19 cellular contexts compared by ENCODE assay signal in the genomic region with DNA sequence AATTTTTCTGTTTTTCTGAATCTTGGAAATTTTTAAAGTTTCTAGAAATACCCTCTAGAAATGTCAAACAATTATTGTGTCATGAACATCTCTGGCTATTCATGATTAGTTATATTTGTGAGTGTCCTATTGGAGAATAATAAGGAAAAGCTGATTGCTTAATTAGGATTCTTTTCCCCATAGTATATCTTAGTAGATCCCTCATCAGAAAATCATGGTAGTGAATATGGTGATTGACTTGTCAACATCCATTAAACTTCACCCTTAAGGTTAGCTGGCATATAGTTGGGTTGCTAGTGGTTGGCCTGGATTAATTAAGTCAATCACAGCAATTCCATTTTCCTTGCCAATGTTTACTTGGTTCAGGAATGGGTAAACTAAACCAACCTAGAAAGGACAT. TPM values are rescaled to one million over a fixed set of nuclear protein-coding genes. Genes with fewer than 3 reads are reported as not detected.
DNase-seq lines count a peak whose midpoint lies in the region; ATAC-seq, FAIRE-seq and TF ChIP-seq lines count a peak whose summit lies in the region.
"Had no signal": no experiment of that assay in that cellular context is flagged by ENCODE, and none has a peak within 500 bp of the region (broad histone marks: within the 10 kb centered on the region; RNA-seq: fewer than 3 reads in every experiment).

No MANE protein-coding gene starts in this region.

- DNase-seq in GM19239 (ENCODE audit: insufficient read length, low spot score), result no peak
- DNase-seq in H54 (ENCODE audit: insufficient read length, low spot score), result no peak
- no peak for DNase-seq in IMR-90
- no peak for DNase-seq in activated CD4-positive, alpha-beta T cell treated with anti-CD3 and anti-CD28 coated beads for 48 hours
- DNase-seq in transverse colon, result no peak
- DNase-seq in head of caudate nucleus, result no peak
- DNase-seq: AML-193; Caco-2; Calu3; CD4-positive, alpha-beta T cell; CD8-positive, alpha-beta T cell; DMS79 treated with DMSO at 0.1 percent for 48 hours; GF-D8 had no signal

- dilution Hi-C loops in IMR-90 (cut with HindIII; ENCODE audit: low sequenced_read_pairs, unreplicated experiment), result no loop called here

- no peak overlapping the region for H3K56ac ChIP-seq in IMR-90 (ENCODE audit: extremely low read depth, insufficient read depth, low read length)

- no peak overlapping the region; the same call in 1 of the 2 replicates for H4K5ac ChIP-seq in IMR-90 (ENCODE audit: low read depth, low read length)

- H3K18ac ChIP-seq in IMR-90 (ENCODE audit: low read depth, low read length), result no peak overlapping the region; the same call in 1 of the 2 replicates

- no peak overlapping the region for H3K9ac ChIP-seq in IMR-90 (ENCODE audit: low read depth, low read length)
- H3K9ac ChIP-seq: BLaER1 treated with 17β-estradiol and CSF1 and Interleukin-3, amounts not matched to agents 10 nM and 100 nM had no signal

- H3K14ac ChIP-seq in IMR-90 (replicated peaks; ENCODE audit: low read depth, low read length), result no peak overlapping the region

- TF ChIP-seq EP300 in transverse colon (IDR thresholded peaks at IDR 0.05; ENCODE audit: low read depth), result no peak

- peaks cover 12% of the 10 kb centered on the region for H3K4me1 ChIP-seq in IMR-90 (ENCODE audit: control insufficient read depth, insufficient read depth, low read length)
- H3K4me1 ChIP-seq in transverse colon, result no peaks in the 10 kb centered on the region
- H3K4me1 ChIP-seq: A549 had no signal

- H4K20me1 ChIP-seq in IMR-90 (ENCODE audit: insufficient read depth, low read length), result no peaks in the 10 kb centered on the region
- H4K20me1 ChIP-seq: BLaER1 treated with 17β-estradiol and CSF1 and Interleukin-3, amounts not matched to agents 10 nM and 100 nM had no signal

- H2BK5ac ChIP-seq in IMR-90 (ENCODE audit: low read depth, low read length, poor library complexity, severe bottlenecking), result no peak overlapping the region

- CTCF ChIA-PET in IMR-90 (lab: Yijun Ruan, JAX), result no interaction called here

- POLR2A ChIA-PET in IMR-90 (lab: Charles Lee; ENCODE audit: unreplicated experiment), result no interaction called here

- in situ Hi-C loops in IMR-90 (cut with MboI; ENCODE audit: low sequenced_read_pairs), result no loop called here
- in situ Hi-C loops in transverse colon (cut with MboI; ENCODE audit: low pct_ligation_motif_present in 1 of 4, low pct_unique_long_range_greater_than_20kb in 1 of 4, low sequenced_read_pairs in 3 of 4), result no loop called here

- H3K9me1 ChIP-seq in IMR-90 (ENCODE audit: insufficient read depth, low read length), result peaks cover 2% of the 10 kb centered on the region; the same call in 1 of the 2 replicates

- ATAC-seq in IMR-90 (ENCODE audit: low read depth), result no peak
- ATAC-seq: A549; CD8-positive, alpha-beta T cell had no signal

- no TSS peak for BruUV-seq in IMR-90 (replicated peaks; lab: Mats Ljungman, UMichigan)

- FAIRE-seq in GM19239 (lab: Jason Lieb, UNC), result peak; percentile 66
- peak; percentile 6 for FAIRE-seq in H54 (lab: Jason Lieb, UNC)
- FAIRE-seq: A549, D721Med, GM12891 had no signal

- H2BK120ac ChIP-seq in IMR-90 (ENCODE audit: low read depth, low read length), result no peak overlapping the region

- no peak overlapping the region for H2BK15ac ChIP-seq in IMR-90 (ENCODE audit: low read depth, low read length)

- H3K36me3 ChIP-seq in IMR-90 (ENCODE audit: control insufficient read depth, insufficient read depth, low read length) (no peaks in the 10 kb centered on the region), transverse colon (no peaks in the 10 kb centered on the region)
- H3K36me3 ChIP-seq: BLaER1 treated with 17β-estradiol and CSF1 and Interleukin-3, amounts not matched to agents 10 nM and 100 nM had no signal

- intact Hi-C loops in IMR-90 (cut with micrococcal nuclease) (no loop called here), transverse colon (cut with DNase I; ENCODE audit: low total_unique reads) (no loop called here), head of caudate nucleus (cut with DNase I) (no loop called here)

- no peak overlapping the region for H3K4me3 ChIP-seq in IMR-90 (ENCODE audit: insufficient read depth, low read depth, low read length)
- no peak overlapping the region for H3K4me3 ChIP-seq in transverse colon
- H3K4me3 ChIP-seq: A549; BLaER1 treated with 17β-estradiol and CSF1 and Interleukin-3, amounts not matched to agents 10 nM and 100 nM had no signal

- TF ChIP-seq RAD21 in IMR-90 (IDR thresholded peaks at IDR 0.05; ENCODE audit: low read length), result no peak

- H2AFZ ChIP-seq in IMR-90 (replicated peaks; ENCODE audit: low read length, poor library complexity), result no peak overlapping the region

- H3K4ac ChIP-seq in IMR-90 (ENCODE audit: low read depth, low read length), result no peak overlapping the region

- H3K4me2 ChIP-seq in IMR-90 (ENCODE audit: low read depth, low read length), result no peak overlapping the region
- H3K4me2 ChIP-seq: A549; BLaER1 treated with 17β-estradiol and CSF1 and Interleukin-3, amounts not matched to agents 10 nM and 100 nM had no signal

- no peaks in the 10 kb centered on the region for H3K27me3 ChIP-seq in IMR-90 (ENCODE audit: control insufficient read depth, insufficient read depth, low read length)
- H3K27me3 ChIP-seq in transverse colon, result no peaks in the 10 kb centered on the region
- H3K27me3 ChIP-seq: BLaER1 treated with 17β-estradiol and CSF1 and Interleukin-3, amounts not matched to agents 10 nM and 100 nM had no signal

- no peak overlapping the region for H4K91ac ChIP-seq in IMR-90 (ENCODE audit: insufficient read depth, low read depth, low read length)

- TF ChIP-seq CTCF in IMR-90 (conservative IDR thresholded peaks at IDR 0.05; ENCODE audit: low read depth, low read length) (no peak), transverse colon (IDR thresholded peaks at IDR 0.05) (no peak)

- no peak overlapping the region for H4K8ac ChIP-seq in IMR-90 (ENCODE audit: low read depth in 2 of 2, low read length in 2 of 2)

- H3K27ac ChIP-seq in IMR-90 (ENCODE audit: insufficient read depth, low read length) (no peak overlapping the region), transverse colon (no peak overlapping the region)
- H3K27ac ChIP-seq: 22Rv1; A549; BLaER1 treated with 17β-estradiol and CSF1 and Interleukin-3, amounts not matched to agents 10 nM and 100 nM; C4-2B had no signal

- no peak overlapping the region for H2AK9ac ChIP-seq in IMR-90 (replicated peaks; ENCODE audit: low read depth, low read length, poor library complexity)

- no peaks in the 10 kb centered on the region for H3K79me1 ChIP-seq in IMR-90 (ENCODE audit: low read depth in 1 of 2, low read length in 2 of 2)

- TF ChIP-seq POLR2A in H54 (IDR thresholded peaks at IDR 0.05; ENCODE audit: low read depth, low read length) (no peak), IMR-90 (IDR thresholded peaks at IDR 0.05; ENCODE audit: low read depth, low read length) (no peak), transverse colon (IDR thresholded peaks at IDR 0.05) (no peak)

- H3K9me3 ChIP-seq in IMR-90 (ENCODE audit: control insufficient read depth, insufficient read depth, low read length), result no peaks in the 10 kb centered on the region
- no peaks in the 10 kb centered on the region for H3K9me3 ChIP-seq in transverse colon
- H3K9me3 ChIP-seq: A549, Caco-2 had no signal

- peak overlapping the region; percentile 47; the same call in 1 of the 2 replicates for H2BK20ac ChIP-seq in IMR-90 (ENCODE audit: low read depth, low read length)

- H3K23ac ChIP-seq in IMR-90 (ENCODE audit: low read depth, low read length), result no peak overlapping the region

- H2AK5ac ChIP-seq in IMR-90 (ENCODE audit: low read depth, low read length), result no peak overlapping the region

TF ChIP-seq in IMR-90, 13 proteins besides CTCF, POLR2A, EP300 and RAD21:
- TF ChIP-seq MAFK (IDR thresholded peaks at IDR 0.05; ENCODE audit: low read depth, low read length) (no peak), NFE2L2 (IDR thresholded peaks at IDR 0.05; ENCODE audit: low read depth, low read length) (no peak), USF2 (IDR thresholded peaks at IDR 0.05; ENCODE audit: low read depth, low read length) (no peak), RCOR1 (IDR thresholded peaks at IDR 0.05; ENCODE audit: insufficient replicate concordance, low read length) (no peak), ELK1 (IDR thresholded peaks at IDR 0.05; ENCODE audit: borderline replicate concordance, low read depth, low read length) (no peak), MXI1 (IDR thresholded peaks at IDR 0.05; ENCODE audit: borderline replicate concordance, low read depth, low read length) (no peak), RFX5 (IDR thresholded peaks at IDR 0.05; ENCODE audit: low read depth, low read length) (no peak), BHLHE40 (IDR thresholded peaks at IDR 0.05; ENCODE audit: low read depth, low read length) (no peak), MAZ (IDR thresholded peaks at IDR 0.05; ENCODE audit: borderline replicate concordance, low read depth, low read length) (no peak)

RNA-seq across cellular contexts. Expression of gene NABP1, which starts 18.7 kb away (rescaled TPM):
- 57.7 and 141 TPM in 2 replicates for total RNA-seq in IMR-90 (2012; rRNA removed)
- polyA plus RNA-seq in IMR-90 (2012; rRNA removed), result 46.3 and 73.3 TPM in 2 replicates
- polyA plus RNA-seq in IMR-90 (2012; cell fraction: cytosol; rRNA removed), result 8.2 and 11.9 TPM in 2 replicates
- polyA plus RNA-seq in IMR-90 (2012; cell fraction: nucleus; rRNA removed; ENCODE audit: low replicate concordance), result 124 and 666 TPM in 2 replicates
- total RNA-seq in transverse colon, result 10 to 100 TPM in 3 of 4 donors, under 1 TPM in 1; 1.00 to 55.6 (median 33.0) TPM
